In genomic region chr4:107348188-107348872, GRCh38 we compare ENCODE assay signal across 26 cellular contexts.
DNase-seq lines count a peak whose midpoint lies in the region; FAIRE-seq and TF ChIP-seq lines count a peak whose summit lies in the region.
"Had no signal": no experiment of that assay in that cellular context is flagged by ENCODE, and none has a peak within 500 bp of the region (broad histone marks: within the 10 kb centered on the region; RNA-seq: fewer than 3 reads in every experiment).

No MANE protein-coding gene starts in this region.

- H3K27me3 Mint-ChIP-seq in activated T-helper 1 cell treated with anti-CD3 and anti-CD28 coated beads, Interleukin-12 subunit alpha, Interleukin-12 subunit beta, Interleukin-2, Interleukin-4 antibody, amounts not matched to agents 30 ng/mL and 10 ng/mL and 1 ng/mL, durations not matched to agents 14 hours and 24 hours and 36 hours (ENCODE audit: insufficient read depth): no peaks in the 10 kb centered on the region
- H3K27me3 Mint-ChIP-seq: CD4-positive, alpha-beta T cell; IgD-negative memory B cell had no signal

- H4K91ac ChIP-seq in H1 (replicated peaks; ENCODE audit: insufficient read length, low read length) (no peak overlapping the region), trophoblast cell (ENCODE audit: low read depth, low read length) (peak overlapping the region; percentile 68)

- no peak overlapping the region for H4K8ac ChIP-seq in H1 (ENCODE audit: extremely low read depth, insufficient read depth, low read length)
- H4K8ac ChIP-seq in trophoblast cell (ENCODE audit: low read depth, low read length): no peak overlapping the region

- no peaks in the 10 kb centered on the region for H3K79me2 ChIP-seq in H1 (ENCODE audit: control insufficient read depth in 1 of 2, insufficient read depth in 2 of 2, low read length in 2 of 2)
- H3K79me2 ChIP-seq in trophoblast cell (ENCODE audit: control insufficient read depth, insufficient read depth, low read length, poor library complexity): no peaks in the 10 kb centered on the region

- no peaks in the 10 kb centered on the region for H3K23me2 ChIP-seq in H1 (ENCODE audit: low read depth, low read length)

- H2BK20ac ChIP-seq in H1 (ENCODE audit: low read length): no peak overlapping the region

- no peak overlapping the region for H3K27ac Mint-ChIP-seq in activated T-helper 1 cell treated with anti-CD3 and anti-CD28 coated beads, Interleukin-12 subunit alpha, Interleukin-12 subunit beta, Interleukin-2, Interleukin-4 antibody, amounts not matched to agents 30 ng/mL and 10 ng/mL and 1 ng/mL, durations not matched to agents 14 hours and 24 hours and 36 hours
- H3K27ac Mint-ChIP-seq: CD4-positive, alpha-beta T cell had no signal

- peaks cover 33% of the 10 kb centered on the region for H3K4me1 ChIP-seq in HUES48 (ENCODE audit: control insufficient read depth, insufficient read depth, low read length)
- H3K4me1 ChIP-seq in H1 (replicated peaks in 1 of 4; ENCODE audit: control insufficient read depth in 3 of 4, insufficient read depth in 4 of 4, low read length in 3 of 4): peaks cover 0 to 14% (median 8%) of the 10 kb centered on the region in 4 experiments; a peak in 4 of 7 replicates
- peaks cover 0 to 6% of the 10 kb centered on the region in 2 experiments for H3K4me1 ChIP-seq in trophoblast cell (ENCODE audit: control insufficient read depth in 1 of 2, insufficient read depth in 2 of 2, low read length in 2 of 2)
- H3K4me1 ChIP-seq: Peyer's patch had no signal

- H2BK15ac ChIP-seq in H1 (ENCODE audit: low read length): no peak overlapping the region

- no peak overlapping the region for H4K5ac ChIP-seq in H1 (ENCODE audit: insufficient read length, low read depth, low read length)

- H4K20me1 ChIP-seq in H1 (replicated peaks in 1 of 2; ENCODE audit: control insufficient read depth in 1 of 2, insufficient read depth in 2 of 2, low read length in 2 of 2): no peaks in the 10 kb centered on the region
- H4K20me1 ChIP-seq: BLaER1 treated with 17β-estradiol and CSF1 and Interleukin-3, amounts not matched to agents 10 nM and 100 nM had no signal

- H3K14ac ChIP-seq in H1 (ENCODE audit: insufficient read length) (no peak overlapping the region), trophoblast cell (ENCODE audit: low read length) (no peak overlapping the region)

- FAIRE-seq in H1 (lab: Jason Lieb, UNC): no peak
- FAIRE-seq: G401.6, H54 had no signal

- no peak overlapping the region; the same call in 1 of the 2 replicates for H2BK12ac ChIP-seq in H1 (ENCODE audit: low read depth, low read length)
- H2BK12ac ChIP-seq in trophoblast cell (ENCODE audit: low read length): peak overlapping the region; percentile 71

- H3K4me3 Mint-ChIP-seq in activated T-helper 1 cell treated with anti-CD3 and anti-CD28 coated beads, Interleukin-12 subunit alpha, Interleukin-12 subunit beta, Interleukin-2, Interleukin-4 antibody, amounts not matched to agents 30 ng/mL and 10 ng/mL and 1 ng/mL, durations not matched to agents 14 hours and 24 hours and 36 hours: no peak overlapping the region
- H3K4me3 Mint-ChIP-seq: CD4-positive, alpha-beta T cell; IgD-negative memory B cell had no signal

- no peaks in the 10 kb centered on the region for H3K9me3 Mint-ChIP-seq in activated T-helper 1 cell treated with anti-CD3 and anti-CD28 coated beads, Interleukin-12 subunit alpha, Interleukin-12 subunit beta, Interleukin-2, Interleukin-4 antibody, amounts not matched to agents 30 ng/mL and 10 ng/mL and 1 ng/mL, durations not matched to agents 14 hours and 24 hours and 36 hours
- H3K9me3 Mint-ChIP-seq: CD4-positive, alpha-beta T cell; IgD-negative memory B cell had no signal

- H3K4me3 ChIP-seq in HUES48 (ENCODE audit: low read depth, low read length) (no peak overlapping the region), H1 (ENCODE audit: extremely low read depth in 1 of 4, insufficient read depth in 2 of 4, low read depth in 3 of 4, low read length in 4 of 4) (peak overlapping the region in 1 of 4 experiments; percentile 45; a peak in 1 of 8 replicates), trophoblast cell (ENCODE audit: low read depth, low read length) (no peak overlapping the region), lower leg skin (ENCODE audit: low read depth, poor library complexity, severe bottlenecking) (no peak overlapping the region)
- H3K4me3 ChIP-seq: BLaER1 treated with 17β-estradiol and CSF1 and Interleukin-3, amounts not matched to agents 10 nM and 100 nM; Peyer's patch had no signal

- H4K12ac ChIP-seq in trophoblast cell (ENCODE audit: low read depth, low read length): no peak overlapping the region

- CTCF ChIA-PET in H1 (lab: Charles Lee; ENCODE audit: partially characterized antibody): no interaction called here

- H3K27me3 ChIP-seq in HUES48 (ENCODE audit: control insufficient read depth, insufficient read depth, low read length) (no peaks in the 10 kb centered on the region), H1 (replicated peaks in 1 of 4; ENCODE audit: control insufficient read depth in 3 of 4, extremely low read depth in 1 of 4, insufficient read depth in 3 of 4, low read length in 3 of 4) (no peaks in the 10 kb centered on the region), trophoblast cell (ENCODE audit: insufficient read depth, low read length) (no peaks in the 10 kb centered on the region)
- H3K27me3 ChIP-seq: BLaER1 treated with 17β-estradiol and CSF1 and Interleukin-3, amounts not matched to agents 10 nM and 100 nM; Peyer's patch had no signal

- H3K36me3 ChIP-seq in HUES48 (ENCODE audit: control insufficient read depth, insufficient read depth, low read length): no peaks in the 10 kb centered on the region
- no peaks in the 10 kb centered on the region for H3K36me3 ChIP-seq in H1 (ENCODE audit: control insufficient read depth in 2 of 4, insufficient read depth in 4 of 4, low read length in 3 of 4)
- H3K36me3 ChIP-seq in trophoblast cell (ENCODE audit: control insufficient read depth in 1 of 2, insufficient read depth in 2 of 2, low read length in 2 of 2): no peaks in the 10 kb centered on the region
- H3K36me3 ChIP-seq: BLaER1 treated with 17β-estradiol and CSF1 and Interleukin-3, amounts not matched to agents 10 nM and 100 nM; Peyer's patch had no signal

- H3K56ac ChIP-seq in H1 (replicated peaks; ENCODE audit: insufficient read length, low read depth, low read length): no peak overlapping the region

- no peak overlapping the region for H2BK5ac ChIP-seq in H1 (ENCODE audit: low read depth, low read length)
- H2BK5ac ChIP-seq in trophoblast cell (ENCODE audit: low read depth, low read length, poor library complexity): peak overlapping the region; percentile 58

- TF ChIP-seq EP300 in H1 (IDR thresholded peaks at IDR 0.05; ENCODE audit: borderline replicate concordance in 1 of 2, low read depth in 2 of 2, low read length in 2 of 2): no peak

- no peaks in the 10 kb centered on the region for H3K79me1 ChIP-seq in H1 (ENCODE audit: low read depth, low read length)
- peaks cover 6% of the 10 kb centered on the region for H3K79me1 ChIP-seq in trophoblast cell (ENCODE audit: low read length)

- H3K27ac ChIP-seq in HUES48 (ENCODE audit: low read depth, low read length) (peak overlapping the region; percentile 92), H1 (ENCODE audit: low read depth, low read length) (no peak overlapping the region), trophoblast cell (ENCODE audit: low read depth, low read length) (peak overlapping the region; percentile 29)
- H3K27ac ChIP-seq: BLaER1 treated with 17β-estradiol and CSF1 and Interleukin-3, amounts not matched to agents 10 nM and 100 nM; KMS-11; Peyer's patch had no signal

- intact Hi-C loops in lower leg skin (cut with DNase I; ENCODE audit: low total_unique reads): no loop called here
- intact Hi-C loops in activated T-helper 1 cell treated with anti-CD3 and anti-CD28 coated beads, Interleukin-12 subunit alpha, Interleukin-12 subunit beta, Interleukin-2, Interleukin-4 antibody, amounts not matched to agents 30 ng/mL and 10 ng/mL and 1 ng/mL, durations not matched to agents 14 hours and 24 hours and 36 hours (cut with micrococcal nuclease): no loop called here

- TF ChIP-seq CTCF in H1 (IDR thresholded peaks at IDR 0.05; ENCODE audit: control extremely low read depth in 1 of 3, insufficient read depth in 1 of 3, low read depth in 1 of 3, low read length in 3 of 3): no peak
- no peak for TF ChIP-seq CTCF in lower leg skin (IDR thresholded peaks at IDR 0.05)

- H3K4me2 ChIP-seq in H1 (ENCODE audit: insufficient read depth in 1 of 2, low read depth in 2 of 2, low read length in 2 of 2): no peak overlapping the region; a peak in 1 of 4 replicates
- H3K4me2 ChIP-seq in trophoblast cell (ENCODE audit: low read length): no peak overlapping the region
- H3K4me2 ChIP-seq: KMS-11 had no signal

- H3K9ac ChIP-seq in HUES48 (ENCODE audit: low read depth, low read length) (no peak overlapping the region; the same call in 1 of the 2 replicates), H1 (replicated peaks in 1 of 4; ENCODE audit: extremely low read depth in 1 of 4, low read depth in 3 of 4, low read length in 3 of 4) (no peak overlapping the region), trophoblast cell (ENCODE audit: low read length) (no peak overlapping the region)
- H3K9ac ChIP-seq: BLaER1 treated with 17β-estradiol and CSF1 and Interleukin-3, amounts not matched to agents 10 nM and 100 nM; KMS-11 had no signal

- peak; percentile 3 for DNase-seq in EH (ENCODE audit: low read depth)
- no peak for DNase-seq in H1 (ENCODE audit: low read depth in 1 of 2, low spot score in 2 of 2)
- no peak for DNase-seq in trophoblast cell
- DNase-seq in lower leg skin (ENCODE audit: low spot score in 2 of 2): no peak
- no peak for DNase-seq in putamen (ENCODE audit: low spot score)
- no peak for DNase-seq in activated T-helper 1 cell treated with anti-CD3 and anti-CD28 coated beads, Interleukin-12 subunit alpha, Interleukin-12 subunit beta, Interleukin-2, Interleukin-4 antibody, amounts not matched to agents 30 ng/mL and 10 ng/mL and 1 ng/mL, durations not matched to agents 14 hours and 24 hours and 36 hours (ENCODE audit: low spot score)
- DNase-seq: AML-193; CD4-positive, alpha-beta T cell; COR-L47; DMS53; MM.1S; NCI-H1417; NCI-H1694 treated with DMSO at 0.1 percent for 48 hours; NCI-H2081; NCI-H2171; NCI-H226; NCI-H510A; NCI-H69; Peyer's patch; SHP77 treated with DMSO at 0.1 percent for 48 hours had no signal

- peaks cover 3% of the 10 kb centered on the region; the same call in 1 of the 2 replicates for H3K9me3 ChIP-seq in HUES48 (ENCODE audit: control insufficient read depth, insufficient read depth, low read length)
- H3K9me3 ChIP-seq in H1 (ENCODE audit: insufficient read depth in 2 of 2, low read depth in 1 of 2, low read length in 1 of 2): peaks cover 0 to 4% of the 10 kb centered on the region in 2 experiments; a peak in 3 of 4 replicates
- no peaks in the 10 kb centered on the region for H3K9me3 ChIP-seq in trophoblast cell (ENCODE audit: insufficient read depth, low read depth, low read length)
- H3K9me3 ChIP-seq: BLaER1 treated with 17β-estradiol and CSF1 and Interleukin-3, amounts not matched to agents 10 nM and 100 nM; Peyer's patch had no signal

- POLR2A ChIA-PET in H1 (lab: Charles Lee; ENCODE audit: partially characterized antibody): no interaction called here

- no peak overlapping the region for H3K4ac ChIP-seq in H1 (replicated peaks; ENCODE audit: insufficient read length, low read depth, low read length)
- H3K4ac ChIP-seq in trophoblast cell (ENCODE audit: low read depth, low read length): no peak overlapping the region

- H3K36me3 Mint-ChIP-seq in activated T-helper 1 cell treated with anti-CD3 and anti-CD28 coated beads, Interleukin-12 subunit alpha, Interleukin-12 subunit beta, Interleukin-2, Interleukin-4 antibody, amounts not matched to agents 30 ng/mL and 10 ng/mL and 1 ng/mL, durations not matched to agents 14 hours and 24 hours and 36 hours (ENCODE audit: low read depth): no peaks in the 10 kb centered on the region
- H3K36me3 Mint-ChIP-seq: IgD-negative memory B cell had no signal

- no peaks in the 10 kb centered on the region for H3K4me1 Mint-ChIP-seq in activated T-helper 1 cell treated with anti-CD3 and anti-CD28 coated beads, Interleukin-12 subunit alpha, Interleukin-12 subunit beta, Interleukin-2, Interleukin-4 antibody, amounts not matched to agents 30 ng/mL and 10 ng/mL and 1 ng/mL, durations not matched to agents 14 hours and 24 hours and 36 hours (ENCODE audit: low read depth)

- no peak overlapping the region for H3K23ac ChIP-seq in H1 (ENCODE audit: insufficient read length)
- H3K23ac ChIP-seq in trophoblast cell (ENCODE audit: low read length): no peak overlapping the region

- no peak for TF ChIP-seq POLR2A in H1 (IDR thresholded peaks at IDR 0.05; ENCODE audit: control extremely low read depth in 1 of 2, low read depth in 2 of 2, low read length in 2 of 2)
- no peak for TF ChIP-seq POLR2A in lower leg skin (IDR thresholded peaks at IDR 0.05)

- H3K18ac ChIP-seq in H1 (ENCODE audit: extremely low read depth, low read length): no peak overlapping the region
- no peak overlapping the region for H3K18ac ChIP-seq in trophoblast cell (ENCODE audit: low read length)

- H2BK120ac ChIP-seq in H1 (replicated peaks; ENCODE audit: low read depth, low read length): peak overlapping the region; percentile 79
- peak overlapping the region; percentile 67 for H2BK120ac ChIP-seq in trophoblast cell (ENCODE audit: insufficient read depth, low read length, poor library complexity)

- H2AK5ac ChIP-seq in H1 (ENCODE audit: low read depth, low read length) (no peak overlapping the region), trophoblast cell (ENCODE audit: low read length) (no peak overlapping the region)

- TF ChIP-seq RAD21 in H1 (IDR thresholded peaks at IDR 0.05 in 1 of 2, conservative IDR thresholded peaks at IDR 0.05 in 1 of 2; ENCODE audit: low read depth in 2 of 2, low read length in 2 of 2): no peak

- 93% methylated on average over 5 of the region's 5 CpGs; no CpG with 5 or more reads in 1 of the 2 experiments for WGBS in H1 (ENCODE audit: extremely low coverage in 1 of 2, insufficient coverage in 1 of 2, insufficient read length in 1 of 2, insufficient replicate concordance in 2 of 2, low coverage in 1 of 2, low lambda C conversion rate in 2 of 2, missing lambda C conversion rate in 1 of 2), 2 experiments
- no CpG with 5 or more reads among the region's 5 CpGs for WGBS in trophoblast cell (ENCODE audit: extremely low coverage, insufficient coverage, insufficient read length)
- 90 to 92% methylated on average over 5 of the region's 5 CpGs for WGBS in lower leg skin, 2 donors

- H2AFZ ChIP-seq in H1 (ENCODE audit: low read length) (0 out of 2 replicates have a peak overlapping the region, but pooled peaks have one; percentile 25), trophoblast cell (ENCODE audit: insufficient read depth, low read length, poor library complexity) (no peak overlapping the region)
